ENCODE assay signal across 24 cellular contexts in genomic region chr6:116022841-116023380, GRCh38. TPM values are rescaled to one million over a fixed set of nuclear protein-coding genes. Genes with fewer than 3 reads are reported as not detected.
DNase-seq lines count a peak whose midpoint lies in the region; ATAC-seq, FAIRE-seq and TF ChIP-seq lines count a peak whose summit lies in the region.
"Had no signal": no experiment of that assay in that cellular context is flagged by ENCODE, and none has a peak within 500 bp of the region (broad histone marks: within the 10 kb centered on the region; RNA-seq: fewer than 3 reads in every experiment).

No MANE protein-coding gene starts in this region.

- peaks cover 26% of the 10 kb centered on the region for H3K79me2 ChIP-seq in mammary epithelial cell (ENCODE audit: insufficient read depth, low read length)

- H3K27me3 ChIP-seq in adipocyte (replicated peaks; ENCODE audit: control insufficient read depth, insufficient read depth, low read length) (no peaks in the 10 kb centered on the region), mammary epithelial cell (ENCODE audit: insufficient read depth, low read length) (no peaks in the 10 kb centered on the region)

- FAIRE-seq in A549 (lab: Jason Lieb, UNC), result no peak
- peak; percentile 18 for FAIRE-seq in GM19239 (lab: Jason Lieb, UNC)
- FAIRE-seq in RCC 7860 (lab: Jason Lieb, UNC), result no peak
- FAIRE-seq: H1 had no signal

- no TSS peak for BruUV-seq in mammary epithelial cell (replicated peaks; lab: Mats Ljungman, UMichigan)

- intact Hi-C loops in mammary epithelial cell (cut with micrococcal nuclease), result no loop called here

- no peaks in the 10 kb centered on the region for H3K36me3 ChIP-seq in adipocyte (ENCODE audit: control insufficient read depth, insufficient read depth, low read length, severe bottlenecking)
- no peaks in the 10 kb centered on the region for H3K36me3 ChIP-seq in mammary epithelial cell (ENCODE audit: insufficient read depth, low read length)

- H3K27ac ChIP-seq in A549, result no peak overlapping the region
- H3K27ac ChIP-seq in mammary epithelial cell (ENCODE audit: insufficient read depth, low read depth, low read length), result no peak overlapping the region
- H3K27ac ChIP-seq: C4-2B, KMS-11 had no signal

- dilution Hi-C loops in mammary epithelial cell (cut with HindIII; ENCODE audit: low sequenced_read_pairs), result no loop called here

- peak overlapping the region; percentile 46 for H3K4me2 ChIP-seq in A549
- H3K4me2 ChIP-seq in mammary epithelial cell (ENCODE audit: insufficient read depth, low read depth, low read length), result no peak overlapping the region
- H3K4me2 ChIP-seq: KMS-11 had no signal

- no peaks in the 10 kb centered on the region for H3K9me3 ChIP-seq in A549
- H3K9me3 ChIP-seq in adipocyte (ENCODE audit: control insufficient read depth, low read length), result no peaks in the 10 kb centered on the region
- no peaks in the 10 kb centered on the region for H3K9me3 ChIP-seq in mammary epithelial cell (replicated peaks; ENCODE audit: insufficient read depth, low read length)

- no peaks in the 10 kb centered on the region for H4K20me1 ChIP-seq in mammary epithelial cell (ENCODE audit: insufficient read depth, low read length)

- H2AFZ ChIP-seq in mammary epithelial cell (ENCODE audit: low read depth, low read length), result no peak overlapping the region

- no peak for TF ChIP-seq RAD21 in A549 (conservative IDR thresholded peaks at IDR 0.05 in 1 of 2, IDR thresholded peaks at IDR 0.05 in 1 of 2)

- H3K4me3 ChIP-seq in A549, result no peak overlapping the region
- no peak overlapping the region for H3K4me3 ChIP-seq in adipocyte (ENCODE audit: low read length)
- H3K4me3 ChIP-seq in mammary epithelial cell (replicated peaks in 1 of 3; ENCODE audit: insufficient read depth in 1 of 3, low read depth in 2 of 3, low read length in 3 of 3), result no peak overlapping the region

- TF ChIP-seq CTCF in A549 (IDR thresholded peaks at IDR 0.05) (no peak), mammary epithelial cell (conservative IDR thresholded peaks at IDR 0.05 in 1 of 2, IDR thresholded peaks at IDR 0.05 in 1 of 2; ENCODE audit: extremely low read depth in 1 of 2, insufficient read depth in 1 of 2, low read depth in 1 of 2, low read length in 2 of 2) (no peak)

- H3K4me1 ChIP-seq in A549, result peaks cover 67% of the 10 kb centered on the region
- H3K4me1 ChIP-seq in adipocyte (ENCODE audit: control insufficient read depth, insufficient read depth, low read length), result no peaks in the 10 kb centered on the region
- H3K4me1 ChIP-seq in mammary epithelial cell (ENCODE audit: insufficient read depth, low read length), result peaks cover 12% of the 10 kb centered on the region

- H3K9ac ChIP-seq in adipocyte (ENCODE audit: low read length), result no peak overlapping the region
- no peak overlapping the region for H3K9ac ChIP-seq in mammary epithelial cell (ENCODE audit: insufficient read depth, low read length)
- H3K9ac ChIP-seq: KMS-11 had no signal

- WGBS in A549 (ENCODE audit: missing lambda C conversion rate), result 8% methylated on average over 2 of the region's 2 CpGs
- 48% methylated on average over 2 of the region's 2 CpGs for WGBS in mammary epithelial cell (ENCODE audit: low coverage, missing lambda C conversion rate)

- POLR2A ChIA-PET in A549 (lab: Yijun Ruan, JAX), result no interaction called here

- no peak for TF ChIP-seq POLR2A in A549 (IDR thresholded peaks at IDR 0.05; ENCODE audit: low read length)

- ATAC-seq in A549, result no peak
- ATAC-seq: CD8-positive, alpha-beta T cell; HCT116; SK-N-SH treated with all-trans-retinoic acid at 6 μM for 48 hours had no signal

- in situ Hi-C loops in mammary epithelial cell (cut with MboI; ENCODE audit: low sequenced_read_pairs in 2 of 2), result no loop called here

- TF ChIP-seq EP300 in A549 (IDR thresholded peaks at IDR 0.05), result no peak

- CTCF ChIA-PET in A549 (lab: Yijun Ruan, JAX), result no interaction called here
- CTCF ChIA-PET in mammary epithelial cell (lab: Charles Lee; ENCODE audit: low non-redundant PET), result interaction anchor here (0.6 kb wide), 1 partner anchor 93 kb away, joined by 3 read pairs; no protein-coding TSS in a partner anchor

- DNase-seq in A549 (ENCODE audit: low read depth in 1 of 2, low spot score in 1 of 2), result no peak
- DNase-seq in GM19239 (ENCODE audit: insufficient read length, low spot score), result no peak
- DNase-seq in adipocyte (ENCODE audit: low read depth), result peak; percentile 71
- DNase-seq in fibroblast of peridontal ligament (ENCODE audit: extremely low read depth), result peak; percentile 46
- no peak for DNase-seq in mammary epithelial cell
- no peak for DNase-seq in NCI-H1048 (lab: John Stamatoyannopoulos, UW)
- DNase-seq in germinal center (ENCODE audit: low spot score), result no peak
- no peak for DNase-seq in RCC 7860 (ENCODE audit: low spot score)
- DNase-seq: 8988T; CD8-positive, alpha-beta T cell; MM.1S; NCI-H1417; NCI-H1694; NCI-H2081; NCI-H2171; NCI-H226; NCI-H510A; NCI-H69; OCI-M1 had no signal

TF ChIP-seq in A549, 52 proteins besides CTCF, POLR2A, EP300 and RAD21:
- TF ChIP-seq TFCP2L1 (CRISPR knock-in tag; IDR thresholded peaks at IDR 0.05) (no peak), FOSL2 (IDR thresholded peaks at IDR 0.05) (no peak), FOSL2 (CRISPR knock-in tag; IDR thresholded peaks at IDR 0.05) (peak; percentile 24; the same call in 1 of the 2 replicates)

RNA-seq across cellular contexts. Expression of gene FRK, which starts 37.8 kb away (rescaled TPM):
- 6.7 and 8.9 TPM in 2 replicates for polyA plus RNA-seq in A549 (2011; rRNA removed)
- polyA plus RNA-seq in A549 (2012; cell fraction: cytosol; rRNA removed), result 0.67 and 0.93 TPM in 2 replicates
- 0.82 and 1.2 TPM in 2 replicates for polyA plus RNA-seq in A549 (2012; cell fraction: nucleus; rRNA removed)
- 1.7 to 2.2 TPM (median 2.1 TPM) in 3 replicates for polyA plus RNA-seq in A549 (2017; fragmentation: RNase III; extraction: RNeasy Plus Mini Kit Qiagen cat#74134 plus additional on column Dnase treatment)
- polyA minus RNA-seq in A549 (2011; rRNA and poly(A)+ RNA removed), result 15.4 and 18.7 TPM in 2 replicates
- total RNA-seq in mammary epithelial cell, result 1 to 10 TPM; 3.2 to 6.2 TPM
- polyA plus RNA-seq in mammary epithelial cell, result 1.4 TPM
- polyA minus RNA-seq in mammary epithelial cell, result 7.8 TPM

Comparison
In these comparisons a context has a peak if more than half of its experiments do, and no peak if none do; other contexts are left out.
1. DNase-seq: peak in adipocyte (single experiment) and fibroblast of peridontal ligament (single experiment); none in A549 (0 of 2), GM19239 (single experiment), mammary epithelial cell (single experiment), NCI-H1048 (single experiment), germinal center (single experiment) and RCC 7860 (single experiment).